In genomic region chr9:135998410-135999071, GRCh38 we compare ENCODE assay signal across 2 cellular contexts.
TF ChIP-seq lines count a peak whose summit lies in the region.

No MANE protein-coding gene starts in this region.

TF ChIP-seq in K562, 482 proteins besides CTCF, POLR2A, EP300 and RAD21:
- TF ChIP-seq MAX (CRISPR knock-in tag; IDR thresholded peaks at IDR 0.05) (no peak), CBFA2T2 (conservative IDR thresholded peaks at IDR 0.05) (no peak), POLR2G (IDR thresholded peaks at IDR 0.05; ENCODE audit: low read depth, low read length) (peak; percentile 21; the same call in 1 of the 2 replicates)
TF ChIP-seq in K562: peak in this region for 1.

TF ChIP-seq in H1, 55 proteins besides CTCF, POLR2A, EP300 and RAD21:
- TF ChIP-seq CHD1 (IDR thresholded peaks at IDR 0.05; ENCODE audit: low read depth, low read length) (no peak), BACH1 (IDR thresholded peaks at IDR 0.05; ENCODE audit: low read length) (no peak), CREB1 (IDR thresholded peaks at IDR 0.05) (no peak), SIX5 (IDR thresholded peaks at IDR 0.05; ENCODE audit: low read depth, low read length) (no peak), RNF2 (IDR thresholded peaks at IDR 0.05; ENCODE audit: borderline replicate concordance, low read depth, low read length, missing control alignments, poor library complexity, severe bottlenecking) (no peak), FOSL1 (IDR thresholded peaks at IDR 0.05; ENCODE audit: insufficient read depth, low read depth, low read length) (no peak)
